In the genomic region with DNA sequence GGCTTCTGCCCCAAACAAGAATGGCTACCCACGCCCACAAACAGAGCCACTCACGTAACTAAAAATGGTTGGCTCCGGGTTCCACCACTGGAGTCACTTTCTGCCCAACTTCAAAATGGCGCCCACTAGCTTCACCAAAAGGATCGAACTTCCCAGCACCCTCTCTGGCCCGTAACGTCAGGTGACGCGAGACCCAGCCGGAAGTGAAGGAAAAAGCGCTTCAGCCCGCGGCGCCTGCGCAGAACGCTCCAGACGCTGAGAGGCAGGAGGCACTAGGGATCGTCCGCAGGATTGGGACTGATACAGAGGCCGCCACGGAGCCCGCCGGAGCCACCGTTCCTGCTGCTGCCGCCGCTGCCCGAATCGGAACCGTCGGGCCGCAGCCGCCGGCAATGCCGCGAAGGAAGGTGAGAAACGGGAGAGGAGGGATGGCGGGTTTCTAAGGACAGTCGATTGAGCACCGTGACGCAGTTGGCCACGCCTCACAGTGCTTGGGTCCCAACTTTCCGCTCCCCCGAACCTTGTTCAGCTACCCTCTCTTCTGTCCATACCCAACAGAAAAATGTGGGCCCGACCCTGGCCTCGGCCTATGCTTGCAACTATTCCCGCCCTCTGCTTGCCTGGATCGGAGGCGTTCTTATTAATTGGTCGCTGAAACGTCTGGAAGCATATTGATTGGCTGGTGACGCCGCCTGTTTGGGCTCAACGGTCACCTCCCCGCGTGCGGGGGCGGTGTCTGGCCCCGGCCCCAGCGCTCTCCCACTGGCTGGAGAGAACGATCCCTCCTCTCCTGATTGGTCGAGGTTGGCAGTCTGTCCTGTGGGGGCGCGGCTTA, we compare ENCODE assay signal across 8 cellular contexts. TPM values are rescaled to one million over a fixed set of nuclear protein-coding genes. Genes with fewer than 3 reads are reported as not detected.
DNase-seq lines count a peak whose midpoint lies in the region; ATAC-seq and TF ChIP-seq lines count a peak whose summit lies in the region.

A gene (plus strand): TSS at position 239 of the 835 bp plus-strand sequence. CDS start 154 bp downstream, at position 393.

- peaks cover 28% of the 10 kb centered on the region for H3K36me3 ChIP-seq in left ventricle myocardium inferior

- no peaks in the 10 kb centered on the region for H3K9me3 Mint-ChIP-seq in progenitor cell of endocrine pancreas (ENCODE audit: low read depth)

- peaks cover 20% of the 10 kb centered on the region for H3K4me1 Mint-ChIP-seq in progenitor cell of endocrine pancreas (ENCODE audit: low read depth)

- TF ChIP-seq CTCF in left ventricle myocardium inferior (IDR thresholded peaks at IDR 0.05; ENCODE audit: borderline replicate concordance) (no peak), progenitor cell of endocrine pancreas (IDR thresholded peaks at IDR 0.05; ENCODE audit: unreplicated experiment) (no peak)

- ATAC-seq in GM18498 (IDR thresholded peaks at IDR 0.05; ENCODE audit: unreplicated experiment) (peak; percentile 94), HG02938 (IDR thresholded peaks at IDR 0.05; ENCODE audit: unreplicated experiment) (peak; percentile 87)

- H3K36me3 Mint-ChIP-seq in progenitor cell of endocrine pancreas (ENCODE audit: insufficient read depth) = peaks cover 10% of the 10 kb centered on the region

- no peaks in the 10 kb centered on the region for H3K27me3 ChIP-seq in left ventricle myocardium inferior (ENCODE audit: low read depth)

- no peaks in the 10 kb centered on the region for H3K9me3 ChIP-seq in left ventricle myocardium inferior (replicated peaks)

- H3K27ac ChIP-seq in angular gyrus (ENCODE audit: low read depth, low read length) (peak within 1 kb of the TSS; percentile 99), left ventricle myocardium inferior (replicated peaks) (peak within 1 kb of the TSS; percentile 100)

- peak within 1 kb of the TSS; percentile 99 for H3K27ac Mint-ChIP-seq in progenitor cell of endocrine pancreas

- peaks cover 76% of the 10 kb centered on the region for H3K4me1 ChIP-seq in left ventricle myocardium inferior

- H3K4me3 ChIP-seq in left ventricle myocardium inferior = peak within 1 kb of the TSS; percentile 96

- intact Hi-C loops in left ventricle myocardium inferior (cut with micrococcal nuclease) = loop anchor here (10.0 kb wide), 1 partner anchor 224 kb away; no protein-coding TSS in a partner anchor

- peak; percentile 89 to 97 for DNase-seq in NCI-H187 (lab: John Stamatoyannopoulos, UW)
- peak; percentile 93 to 100 (median 98) for DNase-seq in T-helper 2 cell
- DNase-seq in left ventricle myocardium inferior = peak; percentile 99
- peak; percentile 97 for DNase-seq in progenitor cell of endocrine pancreas (ENCODE audit: low spot score, unreplicated experiment)
- DNase-seq in ureter (ENCODE audit: low spot score) = peak; percentile 99

- peaks cover 2% of the 10 kb centered on the region for H3K27me3 Mint-ChIP-seq in progenitor cell of endocrine pancreas

- H3K4me3 Mint-ChIP-seq in progenitor cell of endocrine pancreas (ENCODE audit: low read depth) = peak within 1 kb of the TSS; percentile 96

RNA-seq across cellular contexts. Expression of the gene that starts here (rescaled TPM):
- 52.6 TPM for total RNA-seq in left ventricle myocardium inferior
- total RNA-seq in progenitor cell of endocrine pancreas = 67.9 and 72.0 TPM in 2 replicates
- total RNA-seq in ureter = 98.2 TPM

Comparison
In these comparisons a context has a peak if more than half of its experiments do, and no peak if none do; other contexts are left out.
1. Peak in every context shown above with its lines: DNase-seq, ATAC-seq, H3K4me3 ChIP-seq and H3K27ac ChIP-seq.